8 cellular contexts compared by ENCODE assay signal in the genomic region with DNA sequence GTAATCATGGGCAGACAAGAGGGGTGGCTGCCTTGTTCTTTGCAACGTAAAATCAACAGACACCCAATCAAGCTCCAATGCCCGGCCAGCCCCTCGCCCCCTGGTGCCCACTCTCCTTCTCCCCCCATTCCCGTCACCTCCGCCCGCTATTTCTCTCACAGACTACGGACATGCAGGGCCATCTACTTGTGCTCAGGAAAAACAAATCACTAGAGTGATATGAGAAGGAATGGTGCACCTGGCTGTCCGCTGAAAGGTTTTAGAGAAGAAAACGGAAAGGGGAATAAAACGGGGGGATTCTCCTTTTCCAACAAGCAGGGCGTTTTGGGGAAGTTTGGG. TPM values are rescaled to one million over a fixed set of nuclear protein-coding genes. Genes with fewer than 3 reads are reported as not detected.
DNase-seq lines count a peak whose midpoint lies in the region; ATAC-seq lines count a peak whose summit lies in the region.

No MANE protein-coding gene starts in this region.

- H3K9me3 Mint-ChIP-seq in activated CD4-positive, alpha-beta memory T cell treated with anti-CD3 and anti-CD28 coated beads, Interleukin-2, amount 10 ng/mL, durations not matched to agents 7 days and 5 days, result no peaks in the 10 kb centered on the region
- no peaks in the 10 kb centered on the region for H3K9me3 Mint-ChIP-seq in stimulated activated effector memory CD8-positive, alpha-beta T cell treated with anti-CD3 and anti-CD28 coated beads, Interleukin-12 subunit alpha, Interleukin-12 subunit beta, amount 100 ng/mL, for 72 hours

- H3K4me3 ChIP-seq in iPS-11a (ENCODE audit: low read depth, low read length), result peak overlapping the region; percentile 54

- peak overlapping the region; percentile 56 for H3K4me3 Mint-ChIP-seq in activated CD4-positive, alpha-beta memory T cell treated with anti-CD3 and anti-CD28 coated beads, Interleukin-2, amount 10 ng/mL, durations not matched to agents 7 days and 5 days
- peak overlapping the region; percentile 78 for H3K4me3 Mint-ChIP-seq in stimulated activated effector memory CD8-positive, alpha-beta T cell treated with anti-CD3 and anti-CD28 coated beads, Interleukin-12 subunit alpha, Interleukin-12 subunit beta, amount 100 ng/mL, for 72 hours

- POLR2A ChIA-PET in activated CD4-positive, alpha-beta memory T cell treated with anti-CD3 and anti-CD28 coated beads, Interleukin-2, amount 10 ng/mL, durations not matched to agents 7 days and 5 days (lab: Charles Lee), result no interaction called here

- DNase-seq in NCI-H748 (lab: John Stamatoyannopoulos, UW; ENCODE audit: unreplicated experiment), result peak; percentile 36
- DNase-seq in NCI-H748 treated with DMSO at 0.1 percent for 48 hours (lab: John Stamatoyannopoulos, UW), result no peak
- no peak for DNase-seq in activated CD4-positive, alpha-beta memory T cell treated with anti-CD3 and anti-CD28 coated beads, Interleukin-2, amount 10 ng/mL, durations not matched to agents 7 days and 5 days
- no peak for DNase-seq in stimulated activated effector memory CD8-positive, alpha-beta T cell treated with anti-CD3 and anti-CD28 coated beads, Interleukin-12 subunit alpha, Interleukin-12 subunit beta, amount 100 ng/mL, for 72 hours (ENCODE audit: low spot score in 2 of 2)
- no peak for DNase-seq in stimulated activated CD4-positive, alpha-beta T cell treated with anti-CD3 and anti-CD28 coated beads, Interleukin-2, amount 100 ng/mL, for 24 hours
- DNase-seq in DMS114 treated with DMSO at 0.1 percent for 48 hours (lab: John Stamatoyannopoulos, UW; ENCODE audit: unreplicated experiment), result no peak
- no peak for DNase-seq in NCI-H226

- H3K27ac Mint-ChIP-seq in activated CD4-positive, alpha-beta memory T cell treated with anti-CD3 and anti-CD28 coated beads, Interleukin-2, amount 10 ng/mL, durations not matched to agents 7 days and 5 days, result no peak overlapping the region
- no peak overlapping the region for H3K27ac Mint-ChIP-seq in stimulated activated effector memory CD8-positive, alpha-beta T cell treated with anti-CD3 and anti-CD28 coated beads, Interleukin-12 subunit alpha, Interleukin-12 subunit beta, amount 100 ng/mL, for 72 hours

- H3K27me3 Mint-ChIP-seq in activated CD4-positive, alpha-beta memory T cell treated with anti-CD3 and anti-CD28 coated beads, Interleukin-2, amount 10 ng/mL, durations not matched to agents 7 days and 5 days, result peaks cover 74% of the 10 kb centered on the region

- H3K36me3 Mint-ChIP-seq in activated CD4-positive, alpha-beta memory T cell treated with anti-CD3 and anti-CD28 coated beads, Interleukin-2, amount 10 ng/mL, durations not matched to agents 7 days and 5 days (ENCODE audit: low read depth), result no peaks in the 10 kb centered on the region
- H3K36me3 Mint-ChIP-seq in stimulated activated effector memory CD8-positive, alpha-beta T cell treated with anti-CD3 and anti-CD28 coated beads, Interleukin-12 subunit alpha, Interleukin-12 subunit beta, amount 100 ng/mL, for 72 hours, result no peaks in the 10 kb centered on the region

- CTCF ChIA-PET in activated CD4-positive, alpha-beta memory T cell treated with anti-CD3 and anti-CD28 coated beads, Interleukin-2, amount 10 ng/mL, durations not matched to agents 7 days and 5 days (lab: Charles Lee), result interaction anchor here (0.6 kb wide), 1 partner anchor 40 kb away, joined by 4 read pairs; no protein-coding TSS in a partner anchor

- no peak for ATAC-seq in stimulated activated effector memory CD8-positive, alpha-beta T cell treated with anti-CD3 and anti-CD28 coated beads, Interleukin-12 subunit alpha, Interleukin-12 subunit beta, amount 100 ng/mL, for 72 hours

- peaks cover 12% of the 10 kb centered on the region for H3K4me1 Mint-ChIP-seq in activated CD4-positive, alpha-beta memory T cell treated with anti-CD3 and anti-CD28 coated beads, Interleukin-2, amount 10 ng/mL, durations not matched to agents 7 days and 5 days
- peaks cover 17% of the 10 kb centered on the region for H3K4me1 Mint-ChIP-seq in stimulated activated effector memory CD8-positive, alpha-beta T cell treated with anti-CD3 and anti-CD28 coated beads, Interleukin-12 subunit alpha, Interleukin-12 subunit beta, amount 100 ng/mL, for 72 hours

RNA-seq across cellular contexts. Expression of gene GRM8, which starts 0.4 kb away (rescaled TPM):
- total RNA-seq in activated CD4-positive, alpha-beta memory T cell treated with anti-CD3 and anti-CD28 coated beads, Interleukin-2, amount 10 ng/mL, durations not matched to agents 7 days and 5 days, result not detected
